1 cellular context compared by ENCODE assay signal in genomic region chr1:109099871-109100757, GRCh38.
A peak's percentile ranks its signal among the peaks of the same experiment; 100 is the strongest.
TF ChIP-seq lines count a peak whose summit lies in the region.

No MANE protein-coding gene starts in this region.

TF ChIP-seq in K562, 482 proteins besides CTCF, POLR2A, EP300 and RAD21 (continued from another document and continues in another):
- peak in 1 of 2 experiments; percentile 82; a peak in 2 of 4 replicates for TF ChIP-seq UBTF (IDR thresholded peaks at IDR 0.05; ENCODE audit: borderline replicate concordance in 1 of 2, low read depth in 2 of 2, low read length in 2 of 2)
- peak; percentile 97 for TF ChIP-seq RNF2 (IDR thresholded peaks at IDR 0.05)
- TF ChIP-seq BRCA1 (IDR thresholded peaks at IDR 0.05), result no peak
- peak; percentile 93; the same call in 1 of the 2 replicates for TF ChIP-seq BRCA1 (CRISPR knock-in tag; IDR thresholded peaks at IDR 0.05)
- TF ChIP-seq MLX (CRISPR knock-in tag; conservative IDR thresholded peaks at IDR 0.05), result peak; percentile 76 to 98; a peak in 3 of 4 replicates
- peak; percentile 77 for TF ChIP-seq NELFE (IDR thresholded peaks at IDR 0.05; ENCODE audit: insufficient read depth, insufficient read length)
- peak; percentile 93 for TF ChIP-seq GATAD2B (IDR thresholded peaks at IDR 0.05; ENCODE audit: borderline replicate concordance)
- TF ChIP-seq ZNF212 (CRISPR knock-in tag; IDR thresholded peaks at IDR 0.05), result no peak
- peak; percentile 36; the same call in 1 of the 2 replicates for TF ChIP-seq CREB3 (tag; conservative IDR thresholded peaks at IDR 0.05; ENCODE audit: low read depth)
- TF ChIP-seq ARHGAP35 (IDR thresholded peaks at IDR 0.05; ENCODE audit: partially characterized antibody), result peak; percentile 57
- peak; percentile 75 for TF ChIP-seq FOXO4 (CRISPR knock-in tag; IDR thresholded peaks at IDR 0.05)
- TF ChIP-seq SFPQ (IDR thresholded peaks at IDR 0.05; ENCODE audit: low read depth, low read length), result no peak
- no peak for TF ChIP-seq POLR3G (IDR thresholded peaks at IDR 0.05; ENCODE audit: extremely low read depth, insufficient read length, insufficient replicate concordance)
- peak; percentile 86 for TF ChIP-seq ZNF436 (CRISPR knock-in tag; IDR thresholded peaks at IDR 0.05)
- no peak for TF ChIP-seq MCM3 (IDR thresholded peaks at IDR 0.05)
- 0 out of 2 replicates have a peak, but pooled peaks have one; percentile 59 for TF ChIP-seq SIN3B (IDR thresholded peaks at IDR 0.05; ENCODE audit: low read depth)
- no peak for TF ChIP-seq ZNF324 (CRISPR knock-in tag; IDR thresholded peaks at IDR 0.05)
- TF ChIP-seq ZNF12 (CRISPR knock-in tag; IDR thresholded peaks at IDR 0.05), result no peak
- no peak for TF ChIP-seq THRA (IDR thresholded peaks at IDR 0.05)
- no peak for TF ChIP-seq ZNF140 (CRISPR knock-in tag; IDR thresholded peaks at IDR 0.05)
- TF ChIP-seq NEUROD1 (IDR thresholded peaks at IDR 0.05; ENCODE audit: borderline replicate concordance, low read depth, low read length, partially characterized antibody), result peak; percentile 84
- TF ChIP-seq FOSL1 (tag; conservative IDR thresholded peaks at IDR 0.05), result peak; percentile 59; the same call in 1 of the 2 replicates
- TF ChIP-seq ASH1L (IDR thresholded peaks at IDR 0.05; ENCODE audit: borderline replicate concordance, low read depth, partially characterized antibody), result peak; percentile 73
- peak; percentile 72; the same call in 1 of the 2 replicates for TF ChIP-seq HMBOX1 (IDR thresholded peaks at IDR 0.05)
- 0 out of 2 replicates have a peak, but pooled peaks have one; percentile 52 for TF ChIP-seq DEAF1 (CRISPR knock-in tag; IDR thresholded peaks at IDR 0.05)
- peak; percentile 99 for TF ChIP-seq ETV1 (tag; conservative IDR thresholded peaks at IDR 0.05; ENCODE audit: low read depth)
- TF ChIP-seq RBM39 (optimal IDR thresholded peaks at IDR 0.05; ENCODE audit: low read depth, low read length), result peak; percentile 96
- peak; percentile 78 to 97; a peak in 3 of 4 replicates for TF ChIP-seq BCLAF1 (IDR thresholded peaks at IDR 0.05; ENCODE audit: borderline replicate concordance in 1 of 2, control insufficient read depth in 1 of 2, low read depth in 2 of 2, low read length in 1 of 2)
- TF ChIP-seq ZBTB17 (CRISPR knock-in tag; IDR thresholded peaks at IDR 0.05), result peak; percentile 93
- peak; percentile 74; the same call in 1 of the 2 replicates for TF ChIP-seq ZNF175 (CRISPR knock-in tag; IDR thresholded peaks at IDR 0.05; ENCODE audit: low read depth)
- no peak for TF ChIP-seq RBM34 (IDR thresholded peaks at IDR 0.05; ENCODE audit: borderline replicate concordance, insufficient read depth, low read length)
- no peak; the same call in 1 of the 2 replicates for TF ChIP-seq ZNF561 (CRISPR knock-in tag; conservative IDR thresholded peaks at IDR 0.05)
- TF ChIP-seq MIER1 (IDR thresholded peaks at IDR 0.05; ENCODE audit: low read depth), result no peak; the same call in 1 of the 2 replicates
- TF ChIP-seq ZNF75A (CRISPR knock-in tag; IDR thresholded peaks at IDR 0.05), result no peak; the same call in 1 of the 2 replicates
- peak; percentile 84 for TF ChIP-seq HNRNPL (IDR thresholded peaks at IDR 0.05; ENCODE audit: low read depth, low read length)
- TF ChIP-seq CBFB (CRISPR knock-in tag; IDR thresholded peaks at IDR 0.05), result peak; percentile 39; the same call in 1 of the 2 replicates
- peak; percentile 92 for TF ChIP-seq XRCC5 (IDR thresholded peaks at IDR 0.05; ENCODE audit: low read depth, low read length)
